ENCODE assay signal across 20 cellular contexts in genomic region chr5:145316282-145316681, GRCh38.
A peak's percentile ranks its signal among the peaks of the same experiment; 100 is the strongest.
DNase-seq lines count a peak whose midpoint lies in the region; ATAC-seq and TF ChIP-seq lines count a peak whose summit lies in the region.
"Had no signal": no experiment of that assay in that cellular context is flagged by ENCODE, and none has a peak within 500 bp of the region (broad histone marks: within the 10 kb centered on the region; RNA-seq: fewer than 3 reads in every experiment).

No MANE protein-coding gene starts in this region.

- no peaks in the 10 kb centered on the region for H3K79me2 ChIP-seq in mammary epithelial cell (ENCODE audit: insufficient read depth, low read length)

- DNase-seq in mammary epithelial cell (no peak), natural killer cell (no peak), NCI-H774 (lab: John Stamatoyannopoulos, UW) (no peak)
- DNase-seq: activated CD4-positive, alpha-beta T cell treated with anti-CD3 and anti-CD28 coated beads for 1 hour; activated CD8-positive, alpha-beta memory T cell treated with anti-CD3 and anti-CD28 coated beads, Interleukin-2, amount 50 U/mL, for 48 hours; activated naive CD4-positive, alpha-beta T cell treated with anti-CD3 and anti-CD28 coated beads, Interleukin-2, amount 50 U/mL, for 16 hours; COR-L47; esophagus squamous epithelium; H7; NCI-H1436; SIG-M5; stimulated activated CD4-positive, alpha-beta T cell treated with anti-CD3 and anti-CD28 coated beads, Interleukin-2, amount 100 ng/mL, for 48 hours; stimulated activated CD8-positive, alpha-beta memory T cell treated with anti-CD3 and anti-CD28 coated beads, Interleukin-4, amount 100 ng/mL, for 48 hours; testis had no signal

- H3K4me3 Mint-ChIP-seq in natural killer cell, result no peak overlapping the region
- H3K4me3 Mint-ChIP-seq in stimulated activated memory B cell treated with anti-CD40 and anti-IgM and Interleukin-4, amounts not matched to agents 10 μg/mL and 1 μg/mL and 100 μg/mL, for 72 hours, result no peak overlapping the region

- H3K4me3 ChIP-seq in mammary epithelial cell (replicated peaks in 1 of 3; ENCODE audit: insufficient read depth in 1 of 3, low read depth in 2 of 3, low read length in 3 of 3), result no peak overlapping the region
- H3K4me3 ChIP-seq: esophagus squamous epithelium, testis had no signal

- H3K4me1 Mint-ChIP-seq in natural killer cell, result no peaks in the 10 kb centered on the region
- H3K4me1 Mint-ChIP-seq in stimulated activated memory B cell treated with anti-CD40 and anti-IgM and Interleukin-4, amounts not matched to agents 10 μg/mL and 1 μg/mL and 100 μg/mL, for 72 hours, result no peaks in the 10 kb centered on the region

- intact Hi-C loops in mammary epithelial cell (cut with micrococcal nuclease) (no loop called here), natural killer cell (cut with micrococcal nuclease) (no loop called here)

- ATAC-seq in GM18858 (IDR thresholded peaks at IDR 0.05; ENCODE audit: unreplicated experiment) (peak; percentile 89), GM21390 (IDR thresholded peaks at IDR 0.05; ENCODE audit: unreplicated experiment) (peak; percentile 90), HG02938 (IDR thresholded peaks at IDR 0.05; ENCODE audit: unreplicated experiment) (peak; percentile 96), HG03460 (IDR thresholded peaks at IDR 0.05; ENCODE audit: unreplicated experiment) (peak; percentile 91), natural killer cell (no peak)
- no peak for ATAC-seq in stimulated activated memory B cell treated with anti-CD40 and anti-IgM and Interleukin-4, amounts not matched to agents 10 μg/mL and 1 μg/mL and 100 μg/mL, for 72 hours

- H3K27me3 Mint-ChIP-seq in natural killer cell (ENCODE audit: low read depth in 2 of 2), result no peaks in the 10 kb centered on the region
- H3K27me3 Mint-ChIP-seq in stimulated activated memory B cell treated with anti-CD40 and anti-IgM and Interleukin-4, amounts not matched to agents 10 μg/mL and 1 μg/mL and 100 μg/mL, for 72 hours, result no peaks in the 10 kb centered on the region

- no TSS peak for BruUV-seq in mammary epithelial cell (replicated peaks; lab: Mats Ljungman, UMichigan)

- H3K36me3 ChIP-seq in mammary epithelial cell (ENCODE audit: insufficient read depth, low read length), result no peaks in the 10 kb centered on the region
- H3K36me3 ChIP-seq: esophagus squamous epithelium had no signal

- dilution Hi-C loops in mammary epithelial cell (cut with HindIII; ENCODE audit: low sequenced_read_pairs), result no loop called here

- no peaks in the 10 kb centered on the region for H3K36me3 Mint-ChIP-seq in natural killer cell
- no peaks in the 10 kb centered on the region for H3K36me3 Mint-ChIP-seq in stimulated activated memory B cell treated with anti-CD40 and anti-IgM and Interleukin-4, amounts not matched to agents 10 μg/mL and 1 μg/mL and 100 μg/mL, for 72 hours

- H3K4me2 ChIP-seq in mammary epithelial cell (ENCODE audit: insufficient read depth, low read depth, low read length), result no peak overlapping the region
- H3K4me2 ChIP-seq: KMS-11 had no signal

- no peak overlapping the region for H3K27ac Mint-ChIP-seq in natural killer cell
- H3K27ac Mint-ChIP-seq in stimulated activated memory B cell treated with anti-CD40 and anti-IgM and Interleukin-4, amounts not matched to agents 10 μg/mL and 1 μg/mL and 100 μg/mL, for 72 hours, result no peak overlapping the region

- CTCF ChIA-PET in mammary epithelial cell (lab: Charles Lee; ENCODE audit: low non-redundant PET), result no interaction called here

- H3K9ac ChIP-seq in mammary epithelial cell (ENCODE audit: insufficient read depth, low read length), result no peak overlapping the region
- H3K9ac ChIP-seq: KMS-11 had no signal

- H3K27ac ChIP-seq in mammary epithelial cell (ENCODE audit: insufficient read depth, low read depth, low read length), result no peak overlapping the region
- H3K27ac ChIP-seq: esophagus squamous epithelium, KMS-11, testis had no signal

- H4K20me1 ChIP-seq in mammary epithelial cell (ENCODE audit: insufficient read depth, low read length), result no peaks in the 10 kb centered on the region

- WGBS in mammary epithelial cell (ENCODE audit: low coverage, missing lambda C conversion rate), result 100% methylated on average over 2 of the region's 2 CpGs

- H3K4me1 ChIP-seq in mammary epithelial cell (ENCODE audit: insufficient read depth, low read length), result no peaks in the 10 kb centered on the region
- H3K4me1 ChIP-seq: esophagus squamous epithelium, testis had no signal

- in situ Hi-C loops in mammary epithelial cell (cut with MboI; ENCODE audit: low sequenced_read_pairs in 2 of 2), result no loop called here

- no peak overlapping the region for H2AFZ ChIP-seq in mammary epithelial cell (ENCODE audit: low read depth, low read length)

- no peaks in the 10 kb centered on the region for H3K9me3 ChIP-seq in mammary epithelial cell (replicated peaks; ENCODE audit: insufficient read depth, low read length)
- H3K9me3 ChIP-seq: esophagus squamous epithelium, testis had no signal

- TF ChIP-seq CTCF in mammary epithelial cell (conservative IDR thresholded peaks at IDR 0.05 in 1 of 2, IDR thresholded peaks at IDR 0.05 in 1 of 2; ENCODE audit: extremely low read depth in 1 of 2, insufficient read depth in 1 of 2, low read depth in 1 of 2, low read length in 2 of 2) (no peak), natural killer cell (IDR thresholded peaks at IDR 0.05) (no peak)

- H3K27me3 ChIP-seq in mammary epithelial cell (ENCODE audit: insufficient read depth, low read length), result no peaks in the 10 kb centered on the region
- H3K27me3 ChIP-seq: esophagus squamous epithelium, testis had no signal

- H3K9me3 Mint-ChIP-seq in natural killer cell, result peaks cover 7 to 8% of the 10 kb centered on the region in 2 donors
- peaks cover 3% of the 10 kb centered on the region for H3K9me3 Mint-ChIP-seq in stimulated activated memory B cell treated with anti-CD40 and anti-IgM and Interleukin-4, amounts not matched to agents 10 μg/mL and 1 μg/mL and 100 μg/mL, for 72 hours

Comparison
In these comparisons a context has a peak if more than half of its experiments do, and no peak if none do; other contexts are left out.
1. ATAC-seq: peak in GM18858 (single experiment), GM21390 (single experiment), HG02938 (single experiment) and HG03460 (single experiment); none in natural killer cell (0 of 3) and stimulated activated memory B cell treated with anti-CD40 and anti-IgM and Interleukin-4, amounts not matched to agents 10 μg/mL and 1 μg/mL and 100 μg/mL, for 72 hours (single experiment).